ENCODE assay signal across 9 cellular contexts in genomic region chr9:74953235-74953741, GRCh38. TPM values are rescaled to one million over a fixed set of nuclear protein-coding genes. Genes with fewer than 3 reads are reported as not detected.
DNase-seq lines count a peak whose midpoint lies in the region; ATAC-seq, FAIRE-seq and TF ChIP-seq lines count a peak whose summit lies in the region.
"Had no signal": no experiment of that assay in that cellular context is flagged by ENCODE, and none has a peak within 500 bp of the region (broad histone marks: within the 10 kb centered on the region; RNA-seq: fewer than 3 reads in every experiment).

No MANE protein-coding gene starts in this region.

- POLR2A ChIA-PET in activated CD4-positive, alpha-beta T cell treated with anti-CD3 and anti-CD28 coated beads for 36 hours (lab: Charles Lee): interaction anchor here (0.6 to 1.5 kb wide), 4 partner anchors 57 to 135 kb away, joined by 3 to 5 read pairs (median 4); partner anchors contain the start of genes NMRK1 and OSTF1
- POLR2A ChIA-PET in K562 (lab: Yijun Ruan, JAX): interaction anchor here (0.8 kb wide), 1 partner anchor 1409 kb away, joined by 3 read pairs; no protein-coding TSS in a partner anchor

- BruUV-seq in K562 (replicated peaks; lab: Mats Ljungman, UMichigan): TSS peak; percentile 62

- H3K4me3 ChIP-seq in K562 (peak overlapping the region; percentile 84), lower lobe of right lung (peak overlapping the region; percentile 89)

- TF ChIP-seq POLR2A in K562 (conservative IDR thresholded peaks at IDR 0.05): no peak

- H3K9me3 Mint-ChIP-seq in activated CD4-positive, alpha-beta T cell treated with anti-CD3 and anti-CD28 coated beads for 36 hours (ENCODE audit: low read depth): no peaks in the 10 kb centered on the region
- no peaks in the 10 kb centered on the region for H3K9me3 Mint-ChIP-seq in type B pancreatic cell

- no peaks in the 10 kb centered on the region for H3K9me1 ChIP-seq in K562 (ENCODE audit: control insufficient read depth, insufficient read depth, low read length)

- TF ChIP-seq CTCF in K562 (IDR thresholded peaks at IDR 0.05 in 2 of 3, conservative IDR thresholded peaks at IDR 0.05 in 1 of 3; ENCODE audit: insufficient read depth in 2 of 3, low read depth in 1 of 3, low read length in 3 of 3) (no peak), lower lobe of right lung (IDR thresholded peaks at IDR 0.05) (no peak), type B pancreatic cell (conservative IDR thresholded peaks at IDR 0.05) (no peak)

- peak overlapping the region; percentile 93 for H3K4me3 Mint-ChIP-seq in activated CD4-positive, alpha-beta T cell treated with anti-CD3 and anti-CD28 coated beads for 36 hours
- peak overlapping the region; percentile 89 for H3K4me3 Mint-ChIP-seq in type B pancreatic cell

- no peak for FAIRE-seq in K562 (lab: Jason Lieb, UNC)
- FAIRE-seq: G401.6 had no signal

- peak overlapping the region; percentile 92 for H3K27ac Mint-ChIP-seq in activated CD4-positive, alpha-beta T cell treated with anti-CD3 and anti-CD28 coated beads for 36 hours
- peak overlapping the region; percentile 85 for H3K27ac Mint-ChIP-seq in type B pancreatic cell

- no peaks in the 10 kb centered on the region for H3K27me3 Mint-ChIP-seq in activated CD4-positive, alpha-beta T cell treated with anti-CD3 and anti-CD28 coated beads for 36 hours
- H3K27me3 Mint-ChIP-seq in type B pancreatic cell: no peaks in the 10 kb centered on the region

- peaks cover 28% of the 10 kb centered on the region for H3K4me1 Mint-ChIP-seq in activated CD4-positive, alpha-beta T cell treated with anti-CD3 and anti-CD28 coated beads for 36 hours
- H3K4me1 Mint-ChIP-seq in type B pancreatic cell (ENCODE audit: unreplicated experiment): peaks cover 14% of the 10 kb centered on the region

- 0% methylated on average over 4 of the region's 7 CpGs for WGBS in K562 (ENCODE audit: insufficient coverage, low coverage, missing lambda C conversion rate)

- H3K9ac ChIP-seq in K562 (ENCODE audit: insufficient read depth in 1 of 2, low read depth in 2 of 2, low read length in 2 of 2): peak overlapping the region; percentile 89 to 92; a peak in 3 of 4 replicates

- no peak for TF ChIP-seq EP300 in K562 (IDR thresholded peaks at IDR 0.05; ENCODE audit: low read length)

- H3K36me3 ChIP-seq in K562 (ENCODE audit: control insufficient read depth, insufficient read depth, low read length) (peaks cover 6% of the 10 kb centered on the region; the same call in 2 of the 3 replicates), lower lobe of right lung (no peaks in the 10 kb centered on the region)

- no peak for DNase-seq in activated CD4-positive, alpha-beta T cell treated with anti-CD3 and anti-CD28 coated beads for 36 hours
- DNase-seq in activated CD4-positive, alpha-beta T cell treated with anti-CD3 and anti-CD28 coated beads for 4 hours: no peak
- DNase-seq in HS-5 (ENCODE audit: low read depth): peak; percentile 30
- peak in 1 of 4 experiments; percentile 37 for DNase-seq in K562 (ENCODE audit: extremely low read depth in 1 of 4, low spot score in 3 of 4)
- DNase-seq in lower lobe of right lung: no peak
- DNase-seq in type B pancreatic cell (ENCODE audit: extremely low spot score, unreplicated experiment): no peak
- no peak for DNase-seq in NCI-H524 (lab: John Stamatoyannopoulos, UW)

- peak overlapping the region; percentile 90 for H2AFZ ChIP-seq in K562 (ENCODE audit: low read depth, low read length)

- TF ChIP-seq RAD21 in K562 (CRISPR knock-in tag; conservative IDR thresholded peaks at IDR 0.05 in 1 of 2, IDR thresholded peaks at IDR 0.05 in 1 of 2): no peak

- peak overlapping the region; percentile 83 for H3K4me2 ChIP-seq in K562 (ENCODE audit: insufficient read depth, low read length)

- no peaks in the 10 kb centered on the region for H3K27me3 ChIP-seq in K562 (ENCODE audit: control insufficient read depth in 2 of 2, insufficient read depth in 2 of 2, low read length in 2 of 2)
- no peaks in the 10 kb centered on the region for H3K27me3 ChIP-seq in lower lobe of right lung (ENCODE audit: low read depth)

- CTCF ChIA-PET in activated CD4-positive, alpha-beta T cell treated with anti-CD3 and anti-CD28 coated beads for 36 hours (lab: Charles Lee): interaction anchor here (0.7 to 3.1 kb wide), 15 partner anchors 29 to 192 kb away, joined by 3 to 12 read pairs (median 4); partner anchors contain the start of genes CARNMT1 and NMRK1
- CTCF ChIA-PET in K562 (lab: Yijun Ruan, JAX; ENCODE audit: low intra/inter-chr PET ratio): no interaction called here

- H3K27ac ChIP-seq in K562 (ENCODE audit: extremely low read depth, low read depth, low read length) (peak overlapping the region; percentile 98), lower lobe of right lung (peak overlapping the region; percentile 96)

- H3K9me3 ChIP-seq in K562 (replicated peaks; ENCODE audit: control insufficient read depth, insufficient read depth, low read depth, low read length) (no peaks in the 10 kb centered on the region), lower lobe of right lung (no peaks in the 10 kb centered on the region)

- intact Hi-C loops in activated CD4-positive, alpha-beta T cell treated with anti-CD3 and anti-CD28 coated beads for 36 hours (cut with DNase I, micrococcal nuclease): loop anchor here (2.0 to 10.0 kb wide), 7 partner anchors 76 to 1818 kb away; partner anchors contain the start of genes CARNMT1 (in 1 of the 2) and RFK (in 1 of the 2)
- intact Hi-C loops in K562 (cut with micrococcal nuclease) (loop anchor here (5.0 kb wide), 1 partner anchor 124 kb away; no protein-coding TSS in a partner anchor), lower lobe of right lung (cut with DNase I) (no loop called here)

- H3K79me2 ChIP-seq in K562 (ENCODE audit: control insufficient read depth, insufficient read depth, low read length): peaks cover 48% of the 10 kb centered on the region

- H3K4me1 ChIP-seq in K562 (replicated peaks in 1 of 2; ENCODE audit: control insufficient read depth in 2 of 2, insufficient read depth in 2 of 2, low read length in 2 of 2) (peaks cover 11 to 15% of the 10 kb centered on the region in 2 experiments; a peak in 4 of 5 replicates), lower lobe of right lung (peaks cover 6% of the 10 kb centered on the region)

- no peaks in the 10 kb centered on the region for H4K20me1 ChIP-seq in K562 (replicated peaks; ENCODE audit: control insufficient read depth, insufficient read depth, low read length)

- in situ Hi-C loops in K562 (cut with MboI): no loop called here

- peaks cover 16% of the 10 kb centered on the region for H3K36me3 Mint-ChIP-seq in activated CD4-positive, alpha-beta T cell treated with anti-CD3 and anti-CD28 coated beads for 36 hours (ENCODE audit: low read depth)
- no peaks in the 10 kb centered on the region for H3K36me3 Mint-ChIP-seq in type B pancreatic cell

- ATAC-seq in activated CD4-positive, alpha-beta T cell treated with anti-CD3 and anti-CD28 coated beads for 36 hours: peak; percentile 2
- ATAC-seq in K562 (peak; percentile 13), lower lobe of right lung (no peak), HG02938 (IDR thresholded peaks at IDR 0.05; ENCODE audit: unreplicated experiment) (no peak)

TF ChIP-seq in K562, 482 proteins besides CTCF, POLR2A, EP300 and RAD21 (continues in another document):
- peak; percentile 60 for TF ChIP-seq BCOR (IDR thresholded peaks at IDR 0.05)
- TF ChIP-seq ZNF384 (IDR thresholded peaks at IDR 0.05; ENCODE audit: low read depth, low read length): peak; percentile 56; the same call in 1 of the 2 replicates
- no peak for TF ChIP-seq POLR2AphosphoS5 (IDR thresholded peaks at IDR 0.05; ENCODE audit: control insufficient read depth, insufficient read depth, low read depth, low read length)
- TF ChIP-seq ARNT (IDR thresholded peaks at IDR 0.05): 0 out of 4 replicates have a peak, but pooled peaks of 1 of the 2 experiments have one; percentile 48
- TF ChIP-seq ZNF766 (CRISPR knock-in tag; conservative IDR thresholded peaks at IDR 0.05): 0 out of 2 replicates have a peak, but pooled peaks have one; percentile 6
- 0 out of 2 replicates have a peak, but pooled peaks have one; percentile 27 for TF ChIP-seq POLR2H (tag; IDR thresholded peaks at IDR 0.05; ENCODE audit: low read depth)
- no peak for TF ChIP-seq TAF9B (IDR thresholded peaks at IDR 0.05; ENCODE audit: partially characterized antibody)
- 0 out of 2 replicates have a peak, but pooled peaks have one; percentile 17 for TF ChIP-seq SMARCA4 (IDR thresholded peaks at IDR 0.05)
- TF ChIP-seq ZNF121 (CRISPR knock-in tag; conservative IDR thresholded peaks at IDR 0.05): peak; percentile 86
- TF ChIP-seq NBN (IDR thresholded peaks at IDR 0.05; ENCODE audit: low read depth): 0 out of 2 replicates have a peak, but pooled peaks have one; percentile 25
- no peak for TF ChIP-seq SPI1 (IDR thresholded peaks at IDR 0.05; ENCODE audit: borderline replicate concordance, low read depth, low read length)
- TF ChIP-seq SMARCA5 (IDR thresholded peaks at IDR 0.05): 0 out of 2 replicates have a peak, but pooled peaks have one; percentile 45
- TF ChIP-seq TEAD4 (IDR thresholded peaks at IDR 0.05; ENCODE audit: low read length): peak; percentile 16; the same call in 1 of the 2 replicates
- no peak for TF ChIP-seq TEAD4 (CRISPR knock-in tag; IDR thresholded peaks at IDR 0.05; ENCODE audit: borderline replicate concordance)

RNA-seq across cellular contexts. Expression of gene C9orf40, which starts 0.6 kb away (rescaled TPM):
- 10 to 100 TPM; 14.0 to 19.7 TPM for total RNA-seq in activated CD4-positive, alpha-beta T cell treated with anti-CD3 and anti-CD28 coated beads for 36 hours
- total RNA-seq in K562 (2011; cell fraction: chromatin; rRNA removed; ENCODE audit: low replicate concordance): 2.1 and 7.9 TPM in 2 replicates
- total RNA-seq in K562 (2011; cell fraction: nucleolus; rRNA removed): 4.3 and 4.5 TPM in 2 replicates
- total RNA-seq in K562 (2011; cell fraction: nucleoplasm; rRNA removed): 5.4 and 5.5 TPM in 2 replicates
- total RNA-seq in K562 (2014; rRNA removed) (8.0 and 9.7 TPM in 2 replicates), K562 (2014; rRNA removed; fragmentation: Illumina TruSeq; extraction: Trizol) (8.6 and 8.9 TPM in 2 replicates), K562 (2015; rRNA removed; fragmentation: Illumina TruSeq; extraction: Trizol) (10.0 and 10.3 TPM in 2 replicates), K562 (2021) (17.3 and 18.8 TPM in 2 replicates), lower lobe of right lung (4.0 TPM), type B pancreatic cell (ENCODE audit: low replicate concordance) (6.2 and 10.4 TPM in 2 replicates)
- polyA plus RNA-seq in K562 (2011; rRNA removed) (7.5 and 8.7 TPM in 2 replicates), K562 (2014; fragmentation: Illumina TruSeq; extraction: Trizol) (6.7 and 7.3 TPM in 2 replicates), K562 (2014; fragmentation: Nextera tagmentation; extraction: Ambion mirVana) (1 to 10 TPM; 5.6 to 5.8 TPM), K562 (2014; rRNA removed) (12.9 and 16.3 TPM in 2 replicates)
- polyA plus RNA-seq in K562 (2011; cell fraction: cytosol; rRNA removed): 3.8 and 10.1 TPM in 2 replicates
- polyA plus RNA-seq in K562 (2011; cell fraction: nucleus; rRNA removed): 4.7 and 5.4 TPM in 2 replicates
- 12.1 and 14.4 TPM in 2 replicates for polyA plus RNA-seq in K562 (2012)
- polyA minus RNA-seq in K562 (2011; rRNA and poly(A)+ RNA removed): 3.4 and 4.8 TPM in 2 replicates
- 4.3 and 5.3 TPM in 2 replicates for polyA minus RNA-seq in K562 (2011; cell fraction: cytosol; rRNA and poly(A)+ RNA removed)
- 7.1 and 7.3 TPM in 2 replicates for polyA minus RNA-seq in K562 (2011; cell fraction: nucleus; rRNA and poly(A)+ RNA removed)

Comparison
In these comparisons a context has a peak if more than half of its experiments do, and no peak if none do; other contexts are left out.
1. ATAC-seq: peak in activated CD4-positive, alpha-beta T cell treated with anti-CD3 and anti-CD28 coated beads for 36 hours (single experiment) and K562 (single experiment); none in lower lobe of right lung (0 of 2) and HG02938 (single experiment).